Comparison of ENCODE assay signal across 1 cellular context in the genomic region with DNA sequence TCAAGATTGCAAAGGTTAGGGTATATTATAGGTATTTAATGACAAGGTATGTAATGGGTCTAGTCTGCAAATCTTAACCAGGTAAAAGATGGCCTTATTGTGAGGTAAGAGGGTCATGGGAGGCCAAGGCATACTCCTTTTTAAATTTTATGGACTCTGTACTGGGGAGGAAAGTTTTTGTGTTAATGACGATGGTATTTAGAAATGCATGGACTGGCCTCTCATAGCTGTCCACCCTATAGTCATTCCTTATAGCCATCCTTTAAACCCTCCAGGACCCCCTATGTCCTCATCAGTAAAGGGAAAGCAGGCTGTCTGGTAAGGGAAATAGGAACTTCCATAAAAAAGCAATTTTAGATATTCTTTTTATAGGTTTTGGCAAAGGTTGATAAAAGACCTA.
TF ChIP-seq lines count a peak whose summit lies in the region.

No MANE protein-coding gene starts in this region.

TF ChIP-seq in IMR-90, 13 proteins besides CTCF, POLR2A, EP300 and RAD21 (continued from another document):
- TF ChIP-seq RCOR1 (IDR thresholded peaks at IDR 0.05; ENCODE audit: insufficient replicate concordance, low read length) (no peak), RFX5 (IDR thresholded peaks at IDR 0.05; ENCODE audit: low read depth, low read length) (no peak), MAZ (IDR thresholded peaks at IDR 0.05; ENCODE audit: borderline replicate concordance, low read depth, low read length) (no peak), CHD1 (IDR thresholded peaks at IDR 0.05; ENCODE audit: low read depth, low read length) (no peak), FOS (IDR thresholded peaks at IDR 0.05; ENCODE audit: low read depth, low read length) (no peak), NFE2L2 (IDR thresholded peaks at IDR 0.05; ENCODE audit: low read depth, low read length) (no peak), SMC3 (IDR thresholded peaks at IDR 0.05; ENCODE audit: low read depth, low read length) (no peak)
- TF ChIP-seq, protein P1, sequence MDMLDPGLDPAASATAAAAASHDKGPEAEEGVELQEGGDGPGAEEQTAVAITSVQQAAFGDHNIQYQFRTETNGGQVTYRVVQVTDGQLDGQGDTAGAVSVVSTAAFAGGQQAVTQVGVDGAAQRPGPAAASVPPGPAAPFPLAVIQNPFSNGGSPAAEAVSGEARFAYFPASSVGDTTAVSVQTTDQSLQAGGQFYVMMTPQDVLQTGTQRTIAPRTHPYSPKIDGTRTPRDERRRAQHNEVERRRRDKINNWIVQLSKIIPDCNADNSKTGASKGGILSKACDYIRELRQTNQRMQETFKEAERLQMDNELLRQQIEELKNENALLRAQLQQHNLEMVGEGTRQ (IDR thresholded peaks at IDR 0.05; ENCODE audit: low read depth, low read length), result no peak
